ENCODE assay signal across 9 cellular contexts in genomic region chr19:48394331-48395169, GRCh38. TPM values are rescaled to one million over a fixed set of nuclear protein-coding genes. Genes with fewer than 3 reads are reported as not detected.
DNase-seq lines count a peak whose midpoint lies in the region; ATAC-seq and TF ChIP-seq lines count a peak whose summit lies in the region.
"Had no signal": no experiment of that assay in that cellular context is flagged by ENCODE, and none has a peak within 500 bp of the region (broad histone marks: within the 10 kb centered on the region; RNA-seq: fewer than 3 reads in every experiment).

No MANE protein-coding gene starts in this region.

- H3K9me3 ChIP-seq in skeletal muscle satellite cell (replicated peaks; ENCODE audit: low read length) (no peaks in the 10 kb centered on the region), adrenal gland (replicated peaks in 1 of 3) (no peaks in the 10 kb centered on the region)

- H3K4me3 ChIP-seq in skeletal muscle satellite cell (ENCODE audit: low read length) (no peak overlapping the region), adrenal gland (no peak overlapping the region)

- peak overlapping the region; percentile 67 for H3K4me2 ChIP-seq in skeletal muscle satellite cell (ENCODE audit: low read length)

- no peak overlapping the region for H3K9ac ChIP-seq in skeletal muscle satellite cell (ENCODE audit: low read depth, low read length)

- peaks cover 38% of the 10 kb centered on the region for H3K4me1 Mint-ChIP-seq in activated CD4-positive, alpha-beta memory T cell treated with anti-CD3 and anti-CD28 coated beads for 36 hours (ENCODE audit: low read depth)
- H3K4me1 Mint-ChIP-seq in activated CD4-positive, alpha-beta memory T cell treated with anti-CD3 and anti-CD28 coated beads, Interleukin-2, amount 10 ng/mL, durations not matched to agents 7 days and 5 days, result peaks cover 30% of the 10 kb centered on the region
- peaks cover 27% of the 10 kb centered on the region for H3K4me1 Mint-ChIP-seq in endothelial cell (ENCODE audit: unreplicated experiment)

- H3K4me1 ChIP-seq in skeletal muscle satellite cell (ENCODE audit: control insufficient read depth, insufficient read depth, low read length), result peaks cover 12% of the 10 kb centered on the region
- H3K4me1 ChIP-seq in adrenal gland (replicated peaks in 1 of 2), result peaks cover 0 to 13% of the 10 kb centered on the region in 2 donors

- peaks cover 49% of the 10 kb centered on the region for H3K27me3 ChIP-seq in skeletal muscle satellite cell (ENCODE audit: control insufficient read depth, insufficient read depth, low read length)
- peaks cover 40% of the 10 kb centered on the region for H3K27me3 ChIP-seq in adrenal gland

- H3K4me3 Mint-ChIP-seq in activated CD4-positive, alpha-beta memory T cell treated with anti-CD3 and anti-CD28 coated beads for 36 hours, result peak overlapping the region; percentile 1
- no peak overlapping the region for H3K4me3 Mint-ChIP-seq in activated CD4-positive, alpha-beta memory T cell treated with anti-CD3 and anti-CD28 coated beads, Interleukin-2, amount 10 ng/mL, durations not matched to agents 7 days and 5 days
- peak overlapping the region; percentile 80 for H3K4me3 Mint-ChIP-seq in endothelial cell (ENCODE audit: unreplicated experiment)

- no peak for DNase-seq in activated CD4-positive, alpha-beta memory T cell treated with anti-CD3 and anti-CD28 coated beads for 36 hours
- DNase-seq in activated CD4-positive, alpha-beta memory T cell treated with anti-CD3 and anti-CD28 coated beads, Interleukin-2, amount 10 ng/mL, durations not matched to agents 7 days and 5 days, result no peak
- DNase-seq in RKO (ENCODE audit: low spot score) (peak; percentile 43), endothelial cell (ENCODE audit: low spot score) (no peak), hepatic stellate cell (ENCODE audit: low spot score) (no peak), adrenal gland (no peak)
- DNase-seq: MV-4-11 had no signal

- H3K27ac ChIP-seq in adrenal gland, result no peak overlapping the region

- H3K9me3 Mint-ChIP-seq in activated CD4-positive, alpha-beta memory T cell treated with anti-CD3 and anti-CD28 coated beads for 36 hours, result peaks cover 1% of the 10 kb centered on the region
- peaks cover 2% of the 10 kb centered on the region for H3K9me3 Mint-ChIP-seq in activated CD4-positive, alpha-beta memory T cell treated with anti-CD3 and anti-CD28 coated beads, Interleukin-2, amount 10 ng/mL, durations not matched to agents 7 days and 5 days
- no peaks in the 10 kb centered on the region for H3K9me3 Mint-ChIP-seq in endothelial cell (ENCODE audit: unreplicated experiment)

- H3K27me3 Mint-ChIP-seq in activated CD4-positive, alpha-beta memory T cell treated with anti-CD3 and anti-CD28 coated beads for 36 hours, result peaks cover 34% of the 10 kb centered on the region
- H3K27me3 Mint-ChIP-seq in activated CD4-positive, alpha-beta memory T cell treated with anti-CD3 and anti-CD28 coated beads, Interleukin-2, amount 10 ng/mL, durations not matched to agents 7 days and 5 days, result peaks cover 51% of the 10 kb centered on the region
- peaks cover 28% of the 10 kb centered on the region for H3K27me3 Mint-ChIP-seq in endothelial cell (ENCODE audit: unreplicated experiment)

- TF ChIP-seq POLR2A in adrenal gland (IDR thresholded peaks at IDR 0.05), result no peak

- H3K36me3 ChIP-seq in skeletal muscle satellite cell (ENCODE audit: insufficient read depth, low read length), result no peaks in the 10 kb centered on the region
- H3K36me3 ChIP-seq in adrenal gland (replicated peaks in 1 of 2), result no peaks in the 10 kb centered on the region

- TF ChIP-seq CTCF in endothelial cell (IDR thresholded peaks at IDR 0.05; ENCODE audit: unreplicated experiment), result no peak
- no peak for TF ChIP-seq CTCF in adrenal gland (IDR thresholded peaks at IDR 0.05)

- POLR2A ChIA-PET in activated CD4-positive, alpha-beta memory T cell treated with anti-CD3 and anti-CD28 coated beads for 36 hours (lab: Charles Lee), result no interaction called here
- POLR2A ChIA-PET in activated CD4-positive, alpha-beta memory T cell treated with anti-CD3 and anti-CD28 coated beads, Interleukin-2, amount 10 ng/mL, durations not matched to agents 7 days and 5 days (lab: Charles Lee), result interaction anchor here (1.2 to 2.0 kb wide), 3 partner anchors 31 to 52 kb away, joined by 4 to 6 read pairs (median 5); partner anchors contain the start of genes GRWD1, SYNGR4 and TMEM143

- ATAC-seq in HG03039 (IDR thresholded peaks at IDR 0.05; ENCODE audit: unreplicated experiment), result no peak

- H3K27ac Mint-ChIP-seq in activated CD4-positive, alpha-beta memory T cell treated with anti-CD3 and anti-CD28 coated beads for 36 hours, result no peak overlapping the region
- H3K27ac Mint-ChIP-seq in activated CD4-positive, alpha-beta memory T cell treated with anti-CD3 and anti-CD28 coated beads, Interleukin-2, amount 10 ng/mL, durations not matched to agents 7 days and 5 days, result no peak overlapping the region
- peak overlapping the region; percentile 19 for H3K27ac Mint-ChIP-seq in endothelial cell (ENCODE audit: unreplicated experiment)

- 4 to 8% (median 5%) methylated on average over 23 to 38 of the region's 38 CpGs for WGBS in adrenal gland, 4 donors

- intact Hi-C loops in activated CD4-positive, alpha-beta memory T cell treated with anti-CD3 and anti-CD28 coated beads for 36 hours (cut with micrococcal nuclease), result loop anchor here (5.0 kb wide), 1 partner anchor 62 kb away; no protein-coding TSS in a partner anchor
- intact Hi-C loops in adrenal gland (cut with DNase I), result loop anchor here in 1 of 2 donors (10.0 kb wide), 1 partner anchor 50 kb away; the partner anchor contains the start of gene GRWD1

- H3K36me3 Mint-ChIP-seq in activated CD4-positive, alpha-beta memory T cell treated with anti-CD3 and anti-CD28 coated beads for 36 hours, result no peaks in the 10 kb centered on the region
- H3K36me3 Mint-ChIP-seq in activated CD4-positive, alpha-beta memory T cell treated with anti-CD3 and anti-CD28 coated beads, Interleukin-2, amount 10 ng/mL, durations not matched to agents 7 days and 5 days (ENCODE audit: low read depth), result peaks cover 12% of the 10 kb centered on the region
- H3K36me3 Mint-ChIP-seq in endothelial cell (ENCODE audit: low read depth, unreplicated experiment), result peaks cover 5% of the 10 kb centered on the region

- CTCF ChIA-PET in activated CD4-positive, alpha-beta memory T cell treated with anti-CD3 and anti-CD28 coated beads for 36 hours (lab: Charles Lee), result interaction anchor here (1.3 kb wide), 1 partner anchor 61 kb away, joined by 4 read pairs; no protein-coding TSS in a partner anchor
- CTCF ChIA-PET in activated CD4-positive, alpha-beta memory T cell treated with anti-CD3 and anti-CD28 coated beads, Interleukin-2, amount 10 ng/mL, durations not matched to agents 7 days and 5 days (lab: Charles Lee), result interaction anchor here (0.8 to 1.6 kb wide), 2 partner anchors 80 to 87 kb away, joined by 6 read pairs; no protein-coding TSS in a partner anchor

RNA-seq across cellular contexts. Expression of gene GRIN2D, which starts 1.1 kb away (rescaled TPM):
- under 1 TPM; 0.07 TPM for total RNA-seq in activated CD4-positive, alpha-beta memory T cell treated with anti-CD3 and anti-CD28 coated beads for 36 hours
- under 1 TPM; 0.18 TPM for total RNA-seq in activated CD4-positive, alpha-beta memory T cell treated with anti-CD3 and anti-CD28 coated beads, Interleukin-2, amount 10 ng/mL, durations not matched to agents 7 days and 5 days
- total RNA-seq in endothelial cell (ENCODE audit: unreplicated experiment) (25.2 TPM), adrenal gland (1 to 10 TPM in 3 of 8 donors, under 1 TPM in 5; 0.12 to 1.8 (median 0.77) TPM)
- 0.76 and 1.1 TPM in 2 replicates for total RNA-seq in skeletal muscle satellite cell (2012; rRNA removed)
- 1 to 10 TPM in 1 of 3 donors, under 1 TPM in 2; 0.11 to 1.0 (median 0.64) TPM for polyA plus RNA-seq in adrenal gland

RNA-seq across cellular contexts. Expression of gene KDELR1, which starts 3.2 kb away (rescaled TPM):
- total RNA-seq in activated CD4-positive, alpha-beta memory T cell treated with anti-CD3 and anti-CD28 coated beads for 36 hours, result 10 to 100 TPM; 82.9 to 88.1 TPM
- 10 to 100 TPM; 91.8 to 94.4 TPM for total RNA-seq in activated CD4-positive, alpha-beta memory T cell treated with anti-CD3 and anti-CD28 coated beads, Interleukin-2, amount 10 ng/mL, durations not matched to agents 7 days and 5 days
- 325 TPM for total RNA-seq in endothelial cell (ENCODE audit: unreplicated experiment)
- 65.7 and 118 TPM in 2 replicates for total RNA-seq in skeletal muscle satellite cell (2012; rRNA removed)
- total RNA-seq in adrenal gland, result 100 to 1,000 TPM in 7 of 8 donors, 10 to 100 TPM in 1; 67.2 to 201 (median 170) TPM
- 100 to 1,000 TPM; 110 to 146 (median 126) TPM for polyA plus RNA-seq in adrenal gland

RNA-seq across cellular contexts. Expression of gene SYNGR4, which starts 30.4 kb away (rescaled TPM):
- total RNA-seq in activated CD4-positive, alpha-beta memory T cell treated with anti-CD3 and anti-CD28 coated beads for 36 hours, result under 1 TPM in 1 of 2 experiments, not detected in 1; 0.21 TPM
- total RNA-seq in activated CD4-positive, alpha-beta memory T cell treated with anti-CD3 and anti-CD28 coated beads, Interleukin-2, amount 10 ng/mL, durations not matched to agents 7 days and 5 days, result under 1 TPM in 1 of 2 experiments, not detected in 1; 0.28 TPM
- total RNA-seq in endothelial cell (ENCODE audit: unreplicated experiment) (not detected), adrenal gland (not detected)
- total RNA-seq in skeletal muscle satellite cell (2012; rRNA removed), result not detected in 2 replicates
- under 1 TPM in 1 of 3 donors, not detected in 2; 0.13 TPM for polyA plus RNA-seq in adrenal gland

RNA-seq across cellular contexts. Expression of gene TMEM143, which starts 30.8 kb away (rescaled TPM):
- 10 to 100 TPM; 17.1 to 17.9 TPM for total RNA-seq in activated CD4-positive, alpha-beta memory T cell treated with anti-CD3 and anti-CD28 coated beads for 36 hours
- 10 to 100 TPM; 17.4 to 18.2 TPM for total RNA-seq in activated CD4-positive, alpha-beta memory T cell treated with anti-CD3 and anti-CD28 coated beads, Interleukin-2, amount 10 ng/mL, durations not matched to agents 7 days and 5 days
- total RNA-seq in endothelial cell (ENCODE audit: unreplicated experiment) (8.5 TPM), adrenal gland (10 to 100 TPM in 6 of 8 donors, 1 to 10 TPM in 2; 3.3 to 26.3 (median 12.7) TPM)
- 3.3 and 3.9 TPM in 2 replicates for total RNA-seq in skeletal muscle satellite cell (2012; rRNA removed)
- 10 to 100 TPM in 2 of 3 donors, 1 to 10 TPM in 1; 9.6 to 26.5 (median 20.1) TPM for polyA plus RNA-seq in adrenal gland

RNA-seq across cellular contexts. Expression of gene GRWD1, which starts 51.2 kb away (rescaled TPM):
- total RNA-seq in activated CD4-positive, alpha-beta memory T cell treated with anti-CD3 and anti-CD28 coated beads for 36 hours, result 10 to 100 TPM; 38.8 to 45.3 TPM
- total RNA-seq in activated CD4-positive, alpha-beta memory T cell treated with anti-CD3 and anti-CD28 coated beads, Interleukin-2, amount 10 ng/mL, durations not matched to agents 7 days and 5 days, result 10 to 100 TPM; 25.6 to 27.1 TPM
- total RNA-seq in endothelial cell (ENCODE audit: unreplicated experiment) (38.4 TPM), adrenal gland (10 to 100 TPM in 7 of 8 donors, 1 to 10 TPM in 1; 8.5 to 48.4 (median 28.2) TPM)
- 50.0 and 55.8 TPM in 2 replicates for total RNA-seq in skeletal muscle satellite cell (2012; rRNA removed)
- polyA plus RNA-seq in adrenal gland, result 10 to 100 TPM in 1 of 3 donors, 1 to 10 TPM in 2; 6.6 to 15.7 (median 7.5) TPM
